ENCODE assay signal across 24 cellular contexts in genomic region chr6:25700841-25701240, GRCh38. TPM values are rescaled to one million over a fixed set of nuclear protein-coding genes. Genes with fewer than 3 reads are reported as not detected.
A peak's percentile ranks its signal among the peaks of the same experiment; 100 is the strongest.
DNase-seq lines count a peak whose midpoint lies in the region; TF ChIP-seq lines count a peak whose summit lies in the region.
"Had no signal": no experiment of that assay in that cellular context is flagged by ENCODE, and none has a peak within 500 bp of the region (broad histone marks: within the 10 kb centered on the region; RNA-seq: fewer than 3 reads in every experiment).

No MANE protein-coding gene starts in this region.

- no peaks in the 10 kb centered on the region for H3K4me1 Mint-ChIP-seq in activated naive CD8-positive, alpha-beta T cell treated with anti-CD3 and anti-CD28 coated beads for 36 hours
- H3K4me1 Mint-ChIP-seq in mesothelial cell of epicardium: peaks cover 4% of the 10 kb centered on the region

- H3K36me3 Mint-ChIP-seq in activated naive CD8-positive, alpha-beta T cell treated with anti-CD3 and anti-CD28 coated beads for 36 hours: no peaks in the 10 kb centered on the region
- no peaks in the 10 kb centered on the region for H3K36me3 Mint-ChIP-seq in mesothelial cell of epicardium

- DNase-seq in NCI-H69 (lab: John Stamatoyannopoulos, UW) (peak; percentile 25), cerebellar cortex (ENCODE audit: low spot score) (peak; percentile 24), medulla oblongata (ENCODE audit: extremely low spot score) (peak; percentile 54), NCI-H748 treated with DMSO at 0.1 percent for 48 hours (lab: John Stamatoyannopoulos, UW) (no peak), amniotic stem cell (lab: John Stamatoyannopoulos, UW) (no peak), mesothelial cell of epicardium (ENCODE audit: low spot score in 2 of 2, unreplicated experiment in 2 of 2) (no peak)
- DNase-seq in activated naive CD8-positive, alpha-beta T cell treated with anti-CD3 and anti-CD28 coated beads for 36 hours: no peak
- DNase-seq: 8988T; ACHN; CD4-positive, alpha-beta T cell; H7; Karpas-422; NCI-H1092 treated with DMSO at 0.1 percent for 48 hours; NCI-H1436 treated with DMSO at 0.1 percent for 48 hours; NCI-H187 treated with DMSO at 0.1 percent for 48 hours; NCI-H2171 treated with DMSO at 0.1 percent for 48 hours; NCI-H345; NCI-H524 treated with DMSO at 0.1 percent for 48 hours; PC-9; SHP77 had no signal

- peaks cover 7% of the 10 kb centered on the region for H3K27me3 Mint-ChIP-seq in activated naive CD8-positive, alpha-beta T cell treated with anti-CD3 and anti-CD28 coated beads for 36 hours
- peaks cover 28% of the 10 kb centered on the region for H3K27me3 Mint-ChIP-seq in mesothelial cell of epicardium (ENCODE audit: low read depth)

- no peaks in the 10 kb centered on the region for H3K9me3 Mint-ChIP-seq in activated naive CD8-positive, alpha-beta T cell treated with anti-CD3 and anti-CD28 coated beads for 36 hours
- no peaks in the 10 kb centered on the region for H3K9me3 Mint-ChIP-seq in mesothelial cell of epicardium
- H3K9me3 Mint-ChIP-seq: CD4-positive, alpha-beta T cell had no signal

- no peak overlapping the region for H3K4me3 Mint-ChIP-seq in activated naive CD8-positive, alpha-beta T cell treated with anti-CD3 and anti-CD28 coated beads for 36 hours
- H3K4me3 Mint-ChIP-seq in mesothelial cell of epicardium: no peak overlapping the region
- H3K4me3 Mint-ChIP-seq: CD4-positive, alpha-beta T cell had no signal

- TF ChIP-seq CTCF in C4-2B (conservative IDR thresholded peaks at IDR 0.05): no peak
- TF ChIP-seq CTCF in mesothelial cell of epicardium (IDR thresholded peaks at IDR 0.05; ENCODE audit: unreplicated experiment): no peak

- no peak overlapping the region for H3K27ac Mint-ChIP-seq in activated naive CD8-positive, alpha-beta T cell treated with anti-CD3 and anti-CD28 coated beads for 36 hours
- no peak overlapping the region for H3K27ac Mint-ChIP-seq in mesothelial cell of epicardium
- H3K27ac Mint-ChIP-seq: CD4-positive, alpha-beta T cell had no signal

- peak overlapping the region; percentile 19 for H3K27ac ChIP-seq in C4-2B
- H3K27ac ChIP-seq: BLaER1, PC-9, RWPE1 had no signal

RNA-seq across cellular contexts. Expression of gene SCGN, which starts 48.8 kb away (rescaled TPM):
- total RNA-seq in activated naive CD8-positive, alpha-beta T cell treated with anti-CD3 and anti-CD28 coated beads for 36 hours: not detected
- total RNA-seq in mesothelial cell of epicardium: not detected in 3 replicates
- total RNA-seq: CD4-positive, alpha-beta T cell; H7; HT-29; PC-9 had no signal

RNA-seq across cellular contexts. Expression of gene SLC17A4, which starts 53.7 kb away (rescaled TPM):
- not detected for total RNA-seq in activated naive CD8-positive, alpha-beta T cell treated with anti-CD3 and anti-CD28 coated beads for 36 hours
- total RNA-seq in mesothelial cell of epicardium: 0.09 to 0.16 TPM in 2 of 3 replicates, not detected in the other
- total RNA-seq: CD4-positive, alpha-beta T cell; H7 had no signal

Comparison
In these comparisons a context has a peak if more than half of its experiments do, and no peak if none do; other contexts are left out.
1. DNase-seq: peak in NCI-H69 (single experiment), cerebellar cortex (single experiment) and medulla oblongata (single experiment); none in NCI-H748 treated with DMSO at 0.1 percent for 48 hours (single experiment), amniotic stem cell (single experiment), activated naive CD8-positive, alpha-beta T cell treated with anti-CD3 and anti-CD28 coated beads for 36 hours (single experiment) and mesothelial cell of epicardium (0 of 2).